In genomic region chr1:200624679-200625335, GRCh38 we compare ENCODE assay signal across 17 cellular contexts. TPM values are rescaled to one million over a fixed set of nuclear protein-coding genes. Genes with fewer than 3 reads are reported as not detected.
DNase-seq lines count a peak whose midpoint lies in the region; ATAC-seq, FAIRE-seq and TF ChIP-seq lines count a peak whose summit lies in the region.
"Had no signal": no experiment of that assay in that cellular context is flagged by ENCODE, and none has a peak within 500 bp of the region (broad histone marks: within the 10 kb centered on the region; RNA-seq: fewer than 3 reads in every experiment).

No MANE protein-coding gene starts in this region.

- H4K20me1 ChIP-seq in endothelial cell of umbilical vein (replicated peaks; ENCODE audit: control insufficient read depth, extremely low read depth, insufficient read depth, low read length) = no peaks in the 10 kb centered on the region

- H2AFZ ChIP-seq in endothelial cell of umbilical vein (ENCODE audit: low read depth, low read length) = no peak overlapping the region

- ATAC-seq in activated naive CD4-positive, alpha-beta T cell treated with anti-CD3 and anti-CD28 coated beads, Interleukin-2, amount 50 U/mL, for 72 hours = peak; percentile 1 to 25
- ATAC-seq in GM19023 (IDR thresholded peaks at IDR 0.05; ENCODE audit: unreplicated experiment) = no peak
- ATAC-seq in psoas muscle = no peak

- BruUV-seq in endothelial cell of umbilical vein (replicated peaks; lab: Mats Ljungman, UMichigan) = no TSS peak

- TF ChIP-seq CTCF in RWPE1 (conservative IDR thresholded peaks at IDR 0.05; ENCODE audit: low read depth) (no peak), endothelial cell of umbilical vein (IDR thresholded peaks at IDR 0.05; ENCODE audit: extremely low read depth in 1 of 2, insufficient read depth in 1 of 2, low read depth in 1 of 2, low read length in 2 of 2) (no peak), suprapubic skin (IDR thresholded peaks at IDR 0.05) (no peak), psoas muscle (IDR thresholded peaks at IDR 0.05) (no peak)

- peak overlapping the region; percentile 83 to 98 for H3K27ac Mint-ChIP-seq in activated naive CD4-positive, alpha-beta T cell treated with anti-CD3 and anti-CD28 coated beads, Interleukin-2, amount 50 U/mL, for 72 hours
- H3K27ac Mint-ChIP-seq: B cell had no signal

- TF ChIP-seq POLR2A in endothelial cell of umbilical vein (IDR thresholded peaks at IDR 0.05; ENCODE audit: low read depth, low read length) = no peak
- no peak for TF ChIP-seq POLR2A in suprapubic skin (IDR thresholded peaks at IDR 0.05)

- H3K4me2 ChIP-seq in endothelial cell of umbilical vein (ENCODE audit: insufficient read depth, low read length) = no peak overlapping the region

- 51% methylated on average over 2 of the region's 2 CpGs for WGBS in suprapubic skin
- WGBS in psoas muscle, 3 donors = 62 to 70% (median 68%) methylated on average over 2 of the region's 2 CpGs

- H3K36me3 Mint-ChIP-seq in activated naive CD4-positive, alpha-beta T cell treated with anti-CD3 and anti-CD28 coated beads, Interleukin-2, amount 50 U/mL, for 72 hours = peaks cover 0 to 5% of the 10 kb centered on the region in 2 donors

- intact Hi-C loops in endothelial cell of umbilical vein (cut with micrococcal nuclease) (loop anchor here (5.0 kb wide), 3 partner anchors 347 to 487 kb away; partner anchors contain the start of gene CACNA1S), psoas muscle (cut with DNase I) (loop anchor here (5.0 to 10.0 kb wide), 3 partner anchors 117 to 420 kb away; no protein-coding TSS in a partner anchor)

- no peak for TF ChIP-seq EP300 in suprapubic skin (IDR thresholded peaks at IDR 0.05)

- H3K4me1 ChIP-seq in endothelial cell of umbilical vein (ENCODE audit: control insufficient read depth, extremely low read depth, insufficient read depth, low read length) (peaks cover 11% of the 10 kb centered on the region), suprapubic skin (peaks cover 34% of the 10 kb centered on the region), psoas muscle (peaks cover 11% of the 10 kb centered on the region)

- no peak for DNase-seq in activated naive CD4-positive, alpha-beta T cell treated with anti-CD3 and anti-CD28 coated beads, Interleukin-2, amount 50 U/mL, for 72 hours (ENCODE audit: low spot score in 2 of 2)
- DNase-seq in activated naive CD4-positive, alpha-beta T cell (lab: John Stamatoyannopoulos, UW) = no peak
- no peak for DNase-seq in RWPE1 (ENCODE audit: low spot score)
- peak; percentile 25 for DNase-seq in endothelial cell of umbilical vein (ENCODE audit: low read depth, low spot score)
- DNase-seq in suprapubic skin (ENCODE audit: low spot score in 2 of 2) = no peak
- DNase-seq in NCI-H2171 (lab: John Stamatoyannopoulos, UW) = no peak
- DNase-seq in psoas muscle = no peak
- DNase-seq: activated T-cell treated with anti-CD3 and anti-CD28 coated beads, Interleukin-2, amount 50 U/mL, for 4 hours; brain microvascular endothelial cell; GDM1; MG63; NCI-H446; stimulated activated CD4-positive, alpha-beta T cell treated with anti-CD3 and anti-CD28 coated beads, Interleukin-4, amount 100 ng/mL, for 1 hour had no signal

- no peaks in the 10 kb centered on the region for H3K27me3 ChIP-seq in endothelial cell of umbilical vein (ENCODE audit: control insufficient read depth in 2 of 2, insufficient read depth in 2 of 2, low read length in 2 of 2)
- H3K27me3 ChIP-seq in suprapubic skin = no peaks in the 10 kb centered on the region
- H3K27me3 ChIP-seq in psoas muscle (ENCODE audit: insufficient read depth in 3 of 3, low read length in 2 of 3) = no peaks in the 10 kb centered on the region
- H3K27me3 ChIP-seq: brain microvascular endothelial cell, MG63 had no signal

- dilution Hi-C loops in endothelial cell of umbilical vein (cut with MboI; ENCODE audit: extremely low pct_ligation_motif_present, low sequenced_read_pairs) = loop anchor here (25.0 kb wide), 1 partner anchor 162 kb away; no protein-coding TSS in a partner anchor

- POLR2A ChIA-PET in RWPE1 (lab: Yijun Ruan, JAX; ENCODE audit: low non-redundant PET) (no interaction called here), endothelial cell of umbilical vein (lab: Charles Lee) (no interaction called here)

- H3K9me1 ChIP-seq in endothelial cell of umbilical vein (replicated peaks; ENCODE audit: control insufficient read depth, extremely low read depth, insufficient read depth, low read length) = no peaks in the 10 kb centered on the region

- FAIRE-seq in endothelial cell of umbilical vein (lab: Jason Lieb, UNC) = no peak
- FAIRE-seq: RCC 7860 had no signal

- H3K27ac ChIP-seq in RWPE1 = peak overlapping the region; percentile 85
- no peak overlapping the region for H3K27ac ChIP-seq in endothelial cell of umbilical vein (ENCODE audit: insufficient read depth, low read depth, low read length)
- H3K27ac ChIP-seq in suprapubic skin = peak overlapping the region; percentile 45
- no peak overlapping the region for H3K27ac ChIP-seq in psoas muscle
- H3K27ac ChIP-seq: brain microvascular endothelial cell, VCaP had no signal

- no peak overlapping the region for H3K9ac ChIP-seq in endothelial cell of umbilical vein (replicated peaks; ENCODE audit: extremely low read depth, insufficient read depth, low read length)

- H3K9me3 ChIP-seq in endothelial cell of umbilical vein (replicated peaks; ENCODE audit: control insufficient read depth, insufficient read depth, low read length) (no peaks in the 10 kb centered on the region), suprapubic skin (no peaks in the 10 kb centered on the region), psoas muscle (no peaks in the 10 kb centered on the region)
- H3K9me3 ChIP-seq: MG63 had no signal

- CTCF ChIA-PET in RWPE1 (lab: Yijun Ruan, JAX) (interaction anchor here (0.6 to 1.5 kb wide), 7 partner anchors 53 to 347 kb away, joined by 3 to 6 read pairs (median 4); no protein-coding TSS in a partner anchor), endothelial cell of umbilical vein (lab: Charles Lee) (interaction anchor here (1.0 to 5.8 kb wide), 5 partner anchors 9 to 177 kb away, joined by 3 to 177 read pairs (median 6); partner anchors contain the start of gene DDX59)

- H3K4me3 ChIP-seq in endothelial cell of umbilical vein (replicated peaks in 1 of 3; ENCODE audit: insufficient read depth in 1 of 3, low read depth in 1 of 3, low read length in 3 of 3) = no peak overlapping the region
- no peak overlapping the region for H3K4me3 ChIP-seq in suprapubic skin
- no peak overlapping the region for H3K4me3 ChIP-seq in psoas muscle
- H3K4me3 ChIP-seq: MG63 had no signal

- H3K9me3 Mint-ChIP-seq in activated naive CD4-positive, alpha-beta T cell treated with anti-CD3 and anti-CD28 coated beads, Interleukin-2, amount 50 U/mL, for 72 hours = no peaks in the 10 kb centered on the region
- H3K9me3 Mint-ChIP-seq: activated T-cell treated with anti-CD3 and anti-CD28 coated beads, Interleukin-2, amount 50 U/mL, for 4 hours had no signal

- H3K79me2 ChIP-seq in endothelial cell of umbilical vein (ENCODE audit: control insufficient read depth, insufficient read depth, low read length) = peaks cover 3% of the 10 kb centered on the region

- H3K36me3 ChIP-seq in endothelial cell of umbilical vein (ENCODE audit: control insufficient read depth in 2 of 2, extremely low read depth in 1 of 2, insufficient read depth in 2 of 2, low read length in 2 of 2) (no peaks in the 10 kb centered on the region), suprapubic skin (no peaks in the 10 kb centered on the region), psoas muscle (ENCODE audit: insufficient read depth in 1 of 2, low read depth in 1 of 2) (no peaks in the 10 kb centered on the region)
- H3K36me3 ChIP-seq: brain microvascular endothelial cell, MG63 had no signal

TF ChIP-seq in endothelial cell of umbilical vein, 7 proteins besides CTCF, POLR2A, EP300 and RAD21 (continues in another document):
- TF ChIP-seq MAX (IDR thresholded peaks at IDR 0.05; ENCODE audit: insufficient read depth, insufficient read length) (no peak), EZH2 (IDR thresholded peaks at IDR 0.05; ENCODE audit: borderline replicate concordance, low read depth, low read length, severe bottlenecking) (no peak), MYC (IDR thresholded peaks at IDR 0.05; ENCODE audit: low read depth, low read length) (no peak), JUN (IDR thresholded peaks at IDR 0.05; ENCODE audit: borderline replicate concordance, insufficient read depth, insufficient read length, low read depth) (no peak), GATA2 (IDR thresholded peaks at IDR 0.05; ENCODE audit: insufficient read depth, insufficient read length, low read depth, low read length) (no peak)

RNA-seq across cellular contexts. Expression of gene KIF14, which starts 4.3 kb away (rescaled TPM):
- total RNA-seq in activated naive CD4-positive, alpha-beta T cell treated with anti-CD3 and anti-CD28 coated beads, Interleukin-2, amount 50 U/mL, for 72 hours = 10 to 100 TPM; 17.8 to 18.7 TPM
- 12.6 and 13.8 TPM in 2 replicates for total RNA-seq in endothelial cell of umbilical vein
- 1.0 and 1.5 TPM in 2 replicates for polyA plus RNA-seq in endothelial cell of umbilical vein
- polyA plus RNA-seq in endothelial cell of umbilical vein (2011; cell fraction: cytosol; rRNA removed) = 2.7 and 2.8 TPM in 2 replicates
- polyA plus RNA-seq in endothelial cell of umbilical vein (2011; cell fraction: nucleus; rRNA removed) = 4.9 and 9.2 TPM in 2 replicates
- polyA plus RNA-seq in endothelial cell of umbilical vein (2012) = 3.1 and 7.2 TPM in 2 replicates
- 2.5 and 2.9 TPM in 2 replicates for polyA minus RNA-seq in endothelial cell of umbilical vein
- polyA minus RNA-seq in endothelial cell of umbilical vein (2011; cell fraction: cytosol; rRNA and poly(A)+ RNA removed) = 17.1 TPM
- 4.7 and 8.8 TPM in 2 replicates for polyA minus RNA-seq in endothelial cell of umbilical vein (2011; cell fraction: nucleus; rRNA and poly(A)+ RNA removed)
- total RNA-seq in suprapubic skin = 1 to 10 TPM in 3 of 4 donors, under 1 TPM in 1; 0.72 to 1.6 (median 1.5) TPM
- under 1 TPM; 0.04 to 0.11 (median 0.08) TPM for total RNA-seq in psoas muscle
- under 1 TPM; 0.01 to 0.06 (median 0.04) TPM for polyA plus RNA-seq in psoas muscle

RNA-seq across cellular contexts. Expression of gene DDX59, which starts 44.9 kb away (rescaled TPM):
- total RNA-seq in activated naive CD4-positive, alpha-beta T cell treated with anti-CD3 and anti-CD28 coated beads, Interleukin-2, amount 50 U/mL, for 72 hours = 10 to 100 TPM; 13.7 to 24.1 TPM
- 17.6 and 17.7 TPM in 2 replicates for total RNA-seq in endothelial cell of umbilical vein
- polyA plus RNA-seq in endothelial cell of umbilical vein = 6.6 and 8.1 TPM in 2 replicates
- 9.5 and 11.2 TPM in 2 replicates for polyA plus RNA-seq in endothelial cell of umbilical vein (2011; cell fraction: cytosol; rRNA removed)
- 13.4 and 18.5 TPM in 2 replicates for polyA plus RNA-seq in endothelial cell of umbilical vein (2011; cell fraction: nucleus; rRNA removed)
- 7.2 and 10.8 TPM in 2 replicates for polyA plus RNA-seq in endothelial cell of umbilical vein (2012)
- 5.6 and 11.1 TPM in 2 replicates for polyA minus RNA-seq in endothelial cell of umbilical vein
- 24.7 TPM for polyA minus RNA-seq in endothelial cell of umbilical vein (2011; cell fraction: cytosol; rRNA and poly(A)+ RNA removed)
- polyA minus RNA-seq in endothelial cell of umbilical vein (2011; cell fraction: nucleus; rRNA and poly(A)+ RNA removed) = 9.5 and 11.3 TPM in 2 replicates
- 10 to 100 TPM; 28.0 to 37.3 (median 28.3) TPM for total RNA-seq in suprapubic skin
- total RNA-seq in psoas muscle = 10 to 100 TPM; 18.1 to 33.7 (median 29.9) TPM
- 10 to 100 TPM; 16.9 to 40.1 (median 30.1) TPM for polyA plus RNA-seq in psoas muscle

Comparison
In these comparisons a context has a peak if more than half of its experiments do, and no peak if none do; other contexts are left out.
1. ATAC-seq: peak in activated naive CD4-positive, alpha-beta T cell treated with anti-CD3 and anti-CD28 coated beads, Interleukin-2, amount 50 U/mL, for 72 hours (2 of 2); none in GM19023 (single experiment) and psoas muscle (0 of 4).
2. H3K27ac ChIP-seq: peak in RWPE1 (single experiment) and suprapubic skin (single experiment); none in endothelial cell of umbilical vein (single experiment) and psoas muscle (single experiment).